ENCODE assay signal across 23 cellular contexts in the genomic region with DNA sequence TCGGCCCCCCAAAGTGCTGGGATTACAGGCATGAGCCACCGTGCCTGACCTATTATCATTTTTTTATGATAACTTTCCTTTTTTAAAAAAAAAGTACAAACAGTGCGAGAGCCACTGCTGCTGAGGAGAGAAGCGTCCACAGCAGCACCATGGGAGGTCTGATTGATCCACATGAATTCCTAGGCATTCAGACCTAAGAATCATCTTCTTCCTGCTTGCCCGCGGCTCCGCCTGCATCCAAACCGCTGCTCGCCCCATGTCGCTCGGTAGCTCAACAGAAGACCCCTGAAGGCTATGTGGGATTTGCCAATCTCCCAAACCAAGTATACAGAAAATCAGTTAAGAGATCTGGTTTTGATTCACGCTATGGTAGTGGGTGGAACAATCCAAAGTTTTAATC.
DNase-seq lines count a peak whose midpoint lies in the region; ATAC-seq, FAIRE-seq and TF ChIP-seq lines count a peak whose summit lies in the region.
"Had no signal": no experiment of that assay in that cellular context is flagged by ENCODE, and none has a peak within 500 bp of the region (broad histone marks: within the 10 kb centered on the region; RNA-seq: fewer than 3 reads in every experiment).

No MANE protein-coding gene starts in this region.

- TF ChIP-seq POLR2A in endothelial cell of umbilical vein (IDR thresholded peaks at IDR 0.05; ENCODE audit: low read depth, low read length) = no peak
- no peak for TF ChIP-seq POLR2A in spleen (IDR thresholded peaks at IDR 0.05)

- H3K4me3 ChIP-seq in endothelial cell of umbilical vein (replicated peaks in 1 of 3; ENCODE audit: insufficient read depth in 1 of 3, low read depth in 1 of 3, low read length in 3 of 3) (no peak overlapping the region), spleen (no peak overlapping the region)
- H3K4me3 ChIP-seq: BLaER1 treated with 17β-estradiol and CSF1 and Interleukin-3, amounts not matched to agents 10 nM and 100 nM; GM12878; GM23338 had no signal

- BruUV-seq in endothelial cell of umbilical vein (replicated peaks; lab: Mats Ljungman, UMichigan) = no TSS peak

- H3K4me2 ChIP-seq in endothelial cell of umbilical vein (ENCODE audit: insufficient read depth, low read length) = no peak overlapping the region
- H3K4me2 ChIP-seq: BLaER1 treated with 17β-estradiol and CSF1 and Interleukin-3, amounts not matched to agents 10 nM and 100 nM; GM23338 had no signal

- FAIRE-seq in endothelial cell of umbilical vein (lab: Jason Lieb, UNC) = no peak
- FAIRE-seq: A204.1, D721Med, GM12878 had no signal

- H3K9ac ChIP-seq in endothelial cell of umbilical vein (replicated peaks; ENCODE audit: extremely low read depth, insufficient read depth, low read length) = no peak overlapping the region
- H3K9ac ChIP-seq: BLaER1 treated with 17β-estradiol and CSF1 and Interleukin-3, amounts not matched to agents 10 nM and 100 nM had no signal

- CTCF ChIA-PET in activated naive CD4-positive, alpha-beta T cell treated with anti-CD3 and anti-CD28 coated beads for 36 hours (lab: Charles Lee) = no interaction called here
- CTCF ChIA-PET in endothelial cell of umbilical vein (lab: Charles Lee) = no interaction called here

- no peak for TF ChIP-seq CTCF in endothelial cell of umbilical vein (IDR thresholded peaks at IDR 0.05; ENCODE audit: extremely low read depth in 1 of 2, insufficient read depth in 1 of 2, low read depth in 1 of 2, low read length in 2 of 2)
- TF ChIP-seq CTCF in spleen (IDR thresholded peaks at IDR 0.05 in 8 of 11, conservative IDR thresholded peaks at IDR 0.05 in 3 of 11) = no peak

- intact Hi-C loops in activated naive CD4-positive, alpha-beta T cell treated with anti-CD3 and anti-CD28 coated beads for 36 hours (cut with micrococcal nuclease) = no loop called here
- intact Hi-C loops in endothelial cell of umbilical vein (cut with micrococcal nuclease) = loop anchor here (5.0 kb wide), 2 partner anchors 274 to 289 kb away; no protein-coding TSS in a partner anchor
- intact Hi-C loops in spleen (cut with DNase I; ENCODE audit: low total_unique reads) = no loop called here

- no peak overlapping the region for H2AFZ ChIP-seq in endothelial cell of umbilical vein (ENCODE audit: low read depth, low read length)
- H2AFZ ChIP-seq: GM23338 had no signal

- peak overlapping the region; percentile 97 for H3K27ac ChIP-seq in endothelial cell of umbilical vein (ENCODE audit: insufficient read depth, low read depth, low read length)
- H3K27ac ChIP-seq in spleen = no peak overlapping the region
- H3K27ac ChIP-seq: 22Rv1; BLaER1 treated with 17β-estradiol and CSF1 and Interleukin-3, amounts not matched to agents 10 nM and 100 nM had no signal

- ATAC-seq in activated naive CD4-positive, alpha-beta T cell treated with anti-CD3 and anti-CD28 coated beads, Interleukin-2, amount 50 U/mL, for 72 hours = no peak
- ATAC-seq in GM21619 (IDR thresholded peaks at IDR 0.05; ENCODE audit: unreplicated experiment) (no peak), HG02970 (IDR thresholded peaks at IDR 0.05; ENCODE audit: low FRiP score, unreplicated experiment) (no peak)
- ATAC-seq: GM12878, GM23338, HCT116 had no signal

- peak overlapping the region; percentile 15 for H3K27ac Mint-ChIP-seq in activated naive CD4-positive, alpha-beta T cell treated with anti-CD3 and anti-CD28 coated beads for 36 hours
- H3K27ac Mint-ChIP-seq in activated naive CD4-positive, alpha-beta T cell treated with anti-CD3 and anti-CD28 coated beads, Interleukin-2, amount 50 U/mL, for 72 hours = no peak overlapping the region
- H3K27ac Mint-ChIP-seq: CD14-positive monocyte; CD4-positive, alpha-beta T cell; CD8-positive, alpha-beta memory T cell; GM23338; H9 had no signal

- no peaks in the 10 kb centered on the region for H3K4me1 Mint-ChIP-seq in activated naive CD4-positive, alpha-beta T cell treated with anti-CD3 and anti-CD28 coated beads for 36 hours (ENCODE audit: low read depth)
- H3K4me1 Mint-ChIP-seq: CD14-positive monocyte; CD8-positive, alpha-beta memory T cell had no signal

- H3K79me2 ChIP-seq in endothelial cell of umbilical vein (ENCODE audit: control insufficient read depth, insufficient read depth, low read length) = peaks cover 11% of the 10 kb centered on the region

- peaks cover 4% of the 10 kb centered on the region for H3K27me3 Mint-ChIP-seq in activated naive CD4-positive, alpha-beta T cell treated with anti-CD3 and anti-CD28 coated beads for 36 hours (ENCODE audit: low read depth)

- H3K9me3 ChIP-seq in endothelial cell of umbilical vein (replicated peaks; ENCODE audit: control insufficient read depth, insufficient read depth, low read length) (no peaks in the 10 kb centered on the region), spleen (no peaks in the 10 kb centered on the region)
- H3K9me3 ChIP-seq: BE2C; BLaER1 treated with 17β-estradiol and CSF1 and Interleukin-3, amounts not matched to agents 10 nM and 100 nM had no signal

- 88 to 95% (median 93%) methylated on average over 12 of the region's 12 CpGs for WGBS in spleen, 5 donors

- no peaks in the 10 kb centered on the region for H3K9me1 ChIP-seq in endothelial cell of umbilical vein (replicated peaks; ENCODE audit: control insufficient read depth, extremely low read depth, insufficient read depth, low read length)

- POLR2A ChIA-PET in endothelial cell of umbilical vein (lab: Charles Lee) = interaction anchor here (0.7 kb wide), 1 partner anchor 37 kb away, joined by 5 read pairs; no protein-coding TSS in a partner anchor

- H4K20me1 ChIP-seq in endothelial cell of umbilical vein (replicated peaks; ENCODE audit: control insufficient read depth, extremely low read depth, insufficient read depth, low read length) = no peaks in the 10 kb centered on the region
- H4K20me1 ChIP-seq: BLaER1 treated with 17β-estradiol and CSF1 and Interleukin-3, amounts not matched to agents 10 nM and 100 nM had no signal

- no peak overlapping the region for H3K4me3 Mint-ChIP-seq in activated naive CD4-positive, alpha-beta T cell treated with anti-CD3 and anti-CD28 coated beads for 36 hours
- H3K4me3 Mint-ChIP-seq: CD14-positive monocyte; CD4-positive, alpha-beta T cell; CD8-positive, alpha-beta memory T cell; GM23338; H9 had no signal

- H3K36me3 ChIP-seq in endothelial cell of umbilical vein (ENCODE audit: control insufficient read depth in 2 of 2, extremely low read depth in 1 of 2, insufficient read depth in 2 of 2, low read length in 2 of 2) (no peaks in the 10 kb centered on the region), spleen (no peaks in the 10 kb centered on the region)
- H3K36me3 ChIP-seq: BE2C; BLaER1 treated with 17β-estradiol and CSF1 and Interleukin-3, amounts not matched to agents 10 nM and 100 nM had no signal

- peaks cover 30% of the 10 kb centered on the region for H3K4me1 ChIP-seq in endothelial cell of umbilical vein (ENCODE audit: control insufficient read depth, extremely low read depth, insufficient read depth, low read length)
- H3K4me1 ChIP-seq in spleen = no peaks in the 10 kb centered on the region
- H3K4me1 ChIP-seq: BE2C had no signal

- H3K36me3 Mint-ChIP-seq in activated naive CD4-positive, alpha-beta T cell treated with anti-CD3 and anti-CD28 coated beads for 36 hours (ENCODE audit: low read depth) = no peaks in the 10 kb centered on the region
- no peaks in the 10 kb centered on the region for H3K36me3 Mint-ChIP-seq in activated naive CD4-positive, alpha-beta T cell treated with anti-CD3 and anti-CD28 coated beads, Interleukin-2, amount 50 U/mL, for 72 hours
- H3K36me3 Mint-ChIP-seq: CD14-positive monocyte; CD8-positive, alpha-beta memory T cell had no signal

- no peak for DNase-seq in activated naive CD4-positive, alpha-beta T cell treated with anti-CD3 and anti-CD28 coated beads for 36 hours
- DNase-seq in activated naive CD4-positive, alpha-beta T cell treated with anti-CD3 and anti-CD28 coated beads, Interleukin-2, amount 50 U/mL, for 72 hours (ENCODE audit: low spot score in 2 of 2) = no peak
- DNase-seq in endothelial cell of umbilical vein (ENCODE audit: low read depth, low spot score) (no peak), spleen (peak; percentile 44)
- DNase-seq: AML-193; BE2C; CD4-positive, alpha-beta T cell; CD8-positive, alpha-beta memory T cell; DMS 273 treated with DMSO at 0.1 percent for 48 hours; DMS79; EL; GDM1; H9 had no signal

- H3K27me3 ChIP-seq in endothelial cell of umbilical vein (ENCODE audit: control insufficient read depth in 2 of 2, insufficient read depth in 2 of 2, low read length in 2 of 2) = no peaks in the 10 kb centered on the region
- H3K27me3 ChIP-seq in spleen (replicated peaks in 1 of 7) = peaks cover 0 to 22% (median 0%) of the 10 kb centered on the region in 7 donors
- H3K27me3 ChIP-seq: BLaER1 treated with 17β-estradiol and CSF1 and Interleukin-3, amounts not matched to agents 10 nM and 100 nM had no signal

- dilution Hi-C loops in endothelial cell of umbilical vein (cut with MboI; ENCODE audit: extremely low pct_ligation_motif_present, low sequenced_read_pairs) = no loop called here

- no peaks in the 10 kb centered on the region for H3K9me3 Mint-ChIP-seq in activated naive CD4-positive, alpha-beta T cell treated with anti-CD3 and anti-CD28 coated beads for 36 hours
- H3K9me3 Mint-ChIP-seq in activated naive CD4-positive, alpha-beta T cell treated with anti-CD3 and anti-CD28 coated beads, Interleukin-2, amount 50 U/mL, for 72 hours = no peaks in the 10 kb centered on the region
- H3K9me3 Mint-ChIP-seq: CD4-positive, alpha-beta T cell; CD8-positive, alpha-beta memory T cell; GM23338; H9 had no signal

TF ChIP-seq in endothelial cell of umbilical vein, 7 proteins besides CTCF, POLR2A, EP300 and RAD21:
- TF ChIP-seq MYC (IDR thresholded peaks at IDR 0.05; ENCODE audit: low read depth, low read length) (no peak), GATA2 (IDR thresholded peaks at IDR 0.05; ENCODE audit: insufficient read depth, insufficient read length, low read depth, low read length) (no peak), JUN (IDR thresholded peaks at IDR 0.05; ENCODE audit: borderline replicate concordance, insufficient read depth, insufficient read length, low read depth) (no peak), FOS (IDR thresholded peaks at IDR 0.05; ENCODE audit: borderline replicate concordance, insufficient read depth, low read length) (no peak), EZH2 (IDR thresholded peaks at IDR 0.05; ENCODE audit: borderline replicate concordance, low read depth, low read length, severe bottlenecking) (no peak), POLR2AphosphoS5 (IDR thresholded peaks at IDR 0.05; ENCODE audit: insufficient read depth, low read depth, low read length) (no peak)
- TF ChIP-seq, protein P1, sequence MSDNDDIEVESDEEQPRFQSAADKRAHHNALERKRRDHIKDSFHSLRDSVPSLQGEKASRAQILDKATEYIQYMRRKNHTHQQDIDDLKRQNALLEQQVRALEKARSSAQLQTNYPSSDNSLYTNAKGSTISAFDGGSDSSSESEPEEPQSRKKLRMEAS (IDR thresholded peaks at IDR 0.05; ENCODE audit: insufficient read depth, insufficient read length) = no peak
